8 cellular contexts compared by ENCODE assay signal in the genomic region with DNA sequence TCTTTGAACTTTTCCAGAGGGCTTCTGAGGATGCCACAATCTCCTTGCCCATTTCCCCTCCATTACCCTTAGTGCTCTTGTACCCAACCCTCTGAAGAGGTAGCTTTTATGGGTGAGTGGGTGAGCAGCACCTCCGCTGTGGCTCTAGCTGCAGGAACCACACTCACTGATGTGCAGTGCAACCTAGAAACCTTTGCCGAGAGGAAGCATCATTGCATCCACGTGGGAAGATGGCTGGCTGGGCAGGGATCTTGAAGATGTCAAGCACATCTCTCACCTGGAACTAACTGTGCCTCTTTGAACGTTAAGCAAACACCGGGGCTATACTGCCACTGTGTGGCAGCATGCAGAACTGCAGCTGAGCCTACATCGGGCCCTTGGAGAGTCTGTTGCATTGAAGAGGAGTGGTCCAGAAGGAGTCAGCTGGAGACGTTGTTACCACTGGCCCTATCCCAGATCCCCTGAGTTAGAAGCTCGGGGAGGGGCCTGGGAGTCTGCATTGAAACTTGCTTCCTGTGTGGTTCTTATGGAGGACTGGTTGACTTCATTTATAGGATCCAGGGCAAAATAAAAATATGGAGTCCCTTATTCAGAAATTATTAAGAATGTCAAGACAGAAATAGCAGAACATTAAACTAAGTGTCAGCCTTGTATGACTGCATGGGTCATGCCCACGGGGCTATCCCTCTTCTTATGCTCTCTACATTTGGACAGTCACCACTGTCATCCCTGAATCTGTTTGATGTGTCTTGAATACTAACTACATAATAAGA. TPM values are rescaled to one million over a fixed set of nuclear protein-coding genes. Genes with fewer than 3 reads are reported as not detected.
A peak's percentile ranks its signal among the peaks of the same experiment; 100 is the strongest.
DNase-seq lines count a peak whose midpoint lies in the region; ATAC-seq, FAIRE-seq and TF ChIP-seq lines count a peak whose summit lies in the region.

No MANE protein-coding gene starts in this region.

- H3K9ac ChIP-seq in MM.1S (ENCODE audit: low read length) = no peak overlapping the region

- H3K9me3 Mint-ChIP-seq in GM23338 = no peaks in the 10 kb centered on the region

- 0 out of 2 replicates have a peak, but pooled peaks cover 4% of the 10 kb centered on the region for H3K36me3 ChIP-seq in GM23338 (ENCODE audit: insufficient read depth)
- H3K36me3 ChIP-seq in MM.1S (replicated peaks; ENCODE audit: insufficient read depth, low read length) = no peaks in the 10 kb centered on the region
- no peaks in the 10 kb centered on the region for H3K36me3 ChIP-seq in SJCRH30
- H3K36me3 ChIP-seq in pancreas = no peaks in the 10 kb centered on the region

- peaks cover 19% of the 10 kb centered on the region for H3K4me1 ChIP-seq in GM23338 (ENCODE audit: insufficient read depth)
- no peaks in the 10 kb centered on the region for H3K4me1 ChIP-seq in MM.1S (ENCODE audit: low read length)
- no peaks in the 10 kb centered on the region for H3K4me1 ChIP-seq in SJCRH30
- H3K4me1 ChIP-seq in pancreas = peaks cover 17 to 29% (median 27%) of the 10 kb centered on the region in 3 donors

- TF ChIP-seq CTCF in GM23338 (conservative IDR thresholded peaks at IDR 0.05; ENCODE audit: low read depth in 2 of 2) (peak; percentile 98 to 100), MM.1S (IDR thresholded peaks at IDR 0.05; ENCODE audit: low read length) (peak; percentile 98), pancreas (IDR thresholded peaks at IDR 0.05) (peak; percentile 90 to 97 (median 94))

- peaks cover 27% of the 10 kb centered on the region for H3K36me3 Mint-ChIP-seq in GM23338 (ENCODE audit: low read depth)

- H3K27ac Mint-ChIP-seq in GM23338 = no peak overlapping the region

- no peaks in the 10 kb centered on the region for H3K27me3 ChIP-seq in GM23338 (ENCODE audit: insufficient read depth)
- no peaks in the 10 kb centered on the region; the same call in 1 of the 2 replicates for H3K27me3 ChIP-seq in MM.1S (replicated peaks; ENCODE audit: insufficient read depth, low read length)
- H3K27me3 ChIP-seq in SJCRH30 = no peaks in the 10 kb centered on the region
- no peaks in the 10 kb centered on the region for H3K27me3 ChIP-seq in pancreas

- intact Hi-C loops in pancreas (cut with DNase I) = loop anchor here (5.0 kb wide), 2 partner anchors 144 to 149 kb away; no protein-coding TSS in a partner anchor

- FAIRE-seq in pancreas (lab: Jason Lieb, UNC) = no peak

- H3K9me2 ChIP-seq in GM23338 (ENCODE audit: insufficient read depth) = no peaks in the 10 kb centered on the region
- H3K9me2 ChIP-seq in MM.1S (replicated peaks; ENCODE audit: insufficient read depth, low read length) = no peaks in the 10 kb centered on the region

- H3K27ac ChIP-seq in GM23338 (ENCODE audit: low read depth) (no peak overlapping the region), MM.1S (ENCODE audit: low read length) (no peak overlapping the region), SJCRH30 (no peak overlapping the region), pancreas (no peak overlapping the region)

- ATAC-seq in GM23338 = peak; percentile 80
- peak; percentile 54 to 85 (median 75) for ATAC-seq in pancreas

- H3K4me3 ChIP-seq in GM23338 = no peak overlapping the region
- no peak overlapping the region for H3K4me3 ChIP-seq in MM.1S (ENCODE audit: low read length)
- H3K4me3 ChIP-seq in SJCRH30 = no peak overlapping the region
- H3K4me3 ChIP-seq in pancreas = no peak overlapping the region

- peak; percentile 75 for DNase-seq in DMS79 (lab: John Stamatoyannopoulos, UW)
- DNase-seq in GM23338 (ENCODE audit: low spot score) = peak; percentile 89
- peak; percentile 74 for DNase-seq in MM.1S
- DNase-seq in SJCRH30 = peak; percentile 44 to 86
- DNase-seq in activated naive CD4-positive, alpha-beta T cell treated with Interleukin-2 at 50 U/mL for 16 hours = peak; percentile 63
- peak; percentile 67 for DNase-seq in globus pallidus (ENCODE audit: low spot score)
- peak; percentile 53 to 87 (median 78) for DNase-seq in pancreas
- DNase-seq in ureter (ENCODE audit: low spot score) = peak; percentile 77

- H3K4me2 ChIP-seq in GM23338 (0 out of 2 replicates have a peak overlapping the region, but pooled peaks have one; percentile 70), MM.1S (ENCODE audit: low read depth, low read length) (no peak overlapping the region)

- H3K4me1 Mint-ChIP-seq in GM23338 = peaks cover 22% of the 10 kb centered on the region

- H3K4me3 Mint-ChIP-seq in GM23338 = no peak overlapping the region

- WGBS in pancreas, 2 donors = 14% methylated on average over 9 of the region's 9 CpGs

- H3K9me3 ChIP-seq in MM.1S (replicated peaks; ENCODE audit: insufficient read depth, low read length) (no peaks in the 10 kb centered on the region), SJCRH30 (replicated peaks) (no peaks in the 10 kb centered on the region), pancreas (no peaks in the 10 kb centered on the region)

- H3K27me3 Mint-ChIP-seq in GM23338 (ENCODE audit: insufficient read depth, low read depth, poor library complexity) = peaks cover 17% of the 10 kb centered on the region

- H2AFZ ChIP-seq in GM23338 (no peak overlapping the region), MM.1S (ENCODE audit: low read length) (no peak overlapping the region)

- 0 out of 2 replicates have a peak, but pooled peaks cover 4% of the 10 kb centered on the region for H4K20me1 ChIP-seq in GM23338 (replicated peaks; ENCODE audit: insufficient read depth)
- H4K20me1 ChIP-seq in MM.1S (ENCODE audit: insufficient read depth, low read length) = no peaks in the 10 kb centered on the region

- H3F3A ChIP-seq in GM23338 (replicated peaks; ENCODE audit: low read depth) (0 out of 2 replicates have a peak, but pooled peaks cover 6% of the 10 kb centered on the region), MM.1S (ENCODE audit: insufficient read depth, low read length) (no peaks in the 10 kb centered on the region)

- H3K79me2 ChIP-seq in GM23338 (replicated peaks; ENCODE audit: insufficient read depth) = no peaks in the 10 kb centered on the region
- H3K79me2 ChIP-seq in MM.1S (ENCODE audit: low read length) = no peaks in the 10 kb centered on the region

TF ChIP-seq in GM23338, 12 proteins besides CTCF, POLR2A, EP300 and RAD21 (continues in another document):
- TF ChIP-seq CREB1 (CRISPR knock-in tag; IDR thresholded peaks at IDR 0.05; ENCODE audit: low read depth) (no peak), NANOG (IDR thresholded peaks at IDR 0.05; ENCODE audit: borderline replicate concordance) (no peak)

RNA-seq across cellular contexts. Expression of gene IGFBP5, which starts 28.7 kb away (rescaled TPM):
- total RNA-seq in GM23338 (2014; rRNA removed; shearing (Covaris generic)) = 0.74 and 2.5 TPM in 2 replicates
- polyA plus RNA-seq in GM23338 (2016; fragmentation: Nextera tagmentation; extraction: Ambion mirVana) (0.43 and 0.70 TPM in 2 replicates), pancreas (10 to 100 TPM; 18.4 to 25.0 TPM)
- total RNA-seq in SJCRH30 (2014; rRNA removed; shearing (Covaris generic)) = 16.8 and 20.5 TPM in 2 replicates
- total RNA-seq in pancreas (10 to 100 TPM in 5 of 6 donors, 1 to 10 TPM in 1; 8.2 to 91.6 (median 28.8) TPM), ureter (697 TPM)

RNA-seq across cellular contexts. Expression of gene IGFBP2, which starts 33.4 kb away (rescaled TPM):
- 309 and 364 TPM in 2 replicates for total RNA-seq in GM23338 (2014; rRNA removed; shearing (Covaris generic))
- polyA plus RNA-seq in GM23338 (2016; fragmentation: Nextera tagmentation; extraction: Ambion mirVana) (177 and 235 TPM in 2 replicates), pancreas (10 to 100 TPM; 43.1 to 56.5 TPM)
- 175 and 188 TPM in 2 replicates for total RNA-seq in SJCRH30 (2014; rRNA removed; shearing (Covaris generic))
- total RNA-seq in pancreas (100 to 1,000 TPM in 4 of 6 donors, 10 to 100 TPM in 2; 76.3 to 211 (median 155) TPM), ureter (210 TPM)
